In the genomic region with DNA sequence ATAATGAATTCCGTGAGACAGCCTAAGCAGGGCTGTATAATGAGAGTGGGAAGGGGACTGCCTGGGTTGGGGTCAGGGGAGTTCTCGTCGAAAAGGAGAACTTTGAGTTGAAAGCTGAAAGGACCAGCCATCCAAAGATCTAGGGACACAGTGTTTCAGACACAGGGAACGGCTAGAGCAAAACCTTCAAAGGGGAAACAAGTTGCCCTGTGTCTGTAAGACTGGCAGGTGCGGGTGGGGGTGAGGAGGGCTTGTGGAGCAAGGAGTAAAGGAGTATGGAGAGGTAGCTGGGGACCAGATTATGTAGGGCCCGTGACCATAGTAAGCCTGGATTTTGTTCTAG, we compare ENCODE assay signal across 1 cellular context.
TF ChIP-seq lines count a peak whose summit lies in the region.

No MANE protein-coding gene starts in this region.

TF ChIP-seq in liver, 16 proteins besides CTCF, POLR2A, EP300 and RAD21 (continued from another document):
- TF ChIP-seq, protein P1, sequence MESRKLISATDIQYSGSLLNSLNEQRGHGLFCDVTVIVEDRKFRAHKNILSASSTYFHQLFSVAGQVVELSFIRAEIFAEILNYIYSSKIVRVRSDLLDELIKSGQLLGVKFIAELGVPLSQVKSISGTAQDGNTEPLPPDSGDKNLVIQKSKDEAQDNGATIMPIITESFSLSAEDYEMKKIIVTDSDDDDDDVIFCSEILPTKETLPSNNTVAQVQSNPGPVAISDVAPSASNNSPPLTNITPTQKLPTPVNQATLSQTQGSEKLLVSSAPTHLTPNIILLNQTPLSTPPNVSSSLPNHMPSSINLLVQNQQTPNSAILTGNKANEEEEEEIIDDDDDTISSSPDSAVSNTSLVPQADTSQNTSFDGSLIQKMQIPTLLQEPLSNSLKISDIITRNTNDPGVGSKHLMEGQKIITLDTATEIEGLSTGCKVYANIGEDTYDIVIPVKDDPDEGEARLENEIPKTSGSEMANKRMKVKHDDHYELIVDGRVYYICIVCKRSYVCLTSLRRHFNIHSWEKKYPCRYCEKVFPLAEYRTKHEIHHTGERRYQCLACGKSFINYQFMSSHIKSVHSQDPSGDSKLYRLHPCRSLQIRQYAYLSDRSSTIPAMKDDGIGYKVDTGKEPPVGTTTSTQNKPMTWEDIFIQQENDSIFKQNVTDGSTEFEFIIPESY (IDR thresholded peaks at IDR 0.05): no peak
- no peak for TF ChIP-seq HNF4G (IDR thresholded peaks at IDR 0.05)
- TF ChIP-seq TAF1 (conservative IDR thresholded peaks at IDR 0.05): no peak
